In genomic region chr16:87740909-87741424, GRCh38 we compare ENCODE assay signal across 12 cellular contexts. TPM values are rescaled to one million over a fixed set of nuclear protein-coding genes. Genes with fewer than 3 reads are reported as not detected.
DNase-seq lines count a peak whose midpoint lies in the region; ATAC-seq and TF ChIP-seq lines count a peak whose summit lies in the region.
"Had no signal": no experiment of that assay in that cellular context is flagged by ENCODE, and none has a peak within 500 bp of the region (broad histone marks: within the 10 kb centered on the region; RNA-seq: fewer than 3 reads in every experiment).

No MANE protein-coding gene starts in this region.

- peak overlapping the region; percentile 1 for H3K27ac Mint-ChIP-seq in activated T-helper 1 cell treated with anti-CD3 and anti-CD28 coated beads, Interleukin-12 subunit alpha, Interleukin-12 subunit beta, Interleukin-2, Interleukin-4 antibody, amounts not matched to agents 30 ng/mL and 10 ng/mL and 1 ng/mL, durations not matched to agents 14 hours and 24 hours and 36 hours

- peak overlapping the region in 1 of 2 donors; percentile 52 for H3K27ac ChIP-seq in ovary
- H3K27ac ChIP-seq: SJCRH30 had no signal

- no peaks in the 10 kb centered on the region for H3K9me3 ChIP-seq in ovary
- H3K9me3 ChIP-seq: SJCRH30 had no signal

- TF ChIP-seq POLR2A in ovary (IDR thresholded peaks at IDR 0.05), result no peak

- WGBS in ovary, 3 donors, result 28 to 33% (median 28%) methylated on average over 11 of the region's 11 CpGs

- peaks cover 21% of the 10 kb centered on the region for H3K36me3 Mint-ChIP-seq in activated T-helper 1 cell treated with anti-CD3 and anti-CD28 coated beads, Interleukin-12 subunit alpha, Interleukin-12 subunit beta, Interleukin-2, Interleukin-4 antibody, amounts not matched to agents 30 ng/mL and 10 ng/mL and 1 ng/mL, durations not matched to agents 14 hours and 24 hours and 36 hours (ENCODE audit: low read depth)

- H3K4me3 Mint-ChIP-seq in activated T-helper 1 cell treated with anti-CD3 and anti-CD28 coated beads, Interleukin-12 subunit alpha, Interleukin-12 subunit beta, Interleukin-2, Interleukin-4 antibody, amounts not matched to agents 30 ng/mL and 10 ng/mL and 1 ng/mL, durations not matched to agents 14 hours and 24 hours and 36 hours, result no peak overlapping the region
- H3K4me3 Mint-ChIP-seq: effector memory CD8-positive, alpha-beta T cell had no signal

- intact Hi-C loops in activated T-helper 1 cell treated with anti-CD3 and anti-CD28 coated beads, Interleukin-12 subunit alpha, Interleukin-12 subunit beta, Interleukin-2, Interleukin-4 antibody, amounts not matched to agents 30 ng/mL and 10 ng/mL and 1 ng/mL, durations not matched to agents 14 hours and 24 hours and 36 hours (cut with micrococcal nuclease), result no loop called here
- intact Hi-C loops in ovary (cut with DNase I), result loop anchor here in 1 of 4 donors (10.0 kb wide), 1 partner anchor 56 kb away; no protein-coding TSS in a partner anchor

- no peaks in the 10 kb centered on the region for H3K36me3 ChIP-seq in ovary

- TF ChIP-seq CTCF in ovary (IDR thresholded peaks at IDR 0.05), result no peak

- peak; percentile 40 for DNase-seq in GM03348 (ENCODE audit: low spot score)
- DNase-seq in activated T-helper 1 cell treated with anti-CD3 and anti-CD28 coated beads, Interleukin-12 subunit alpha, Interleukin-12 subunit beta, Interleukin-2, Interleukin-4 antibody, amounts not matched to agents 30 ng/mL and 10 ng/mL and 1 ng/mL, durations not matched to agents 14 hours and 24 hours and 36 hours (ENCODE audit: low spot score), result no peak
- peak; percentile 91 for DNase-seq in globus pallidus (ENCODE audit: low spot score)
- peak in 3 of 5 donors; percentile 29 to 65 (median 65) for DNase-seq in ovary
- DNase-seq in activated naive CD4-positive, alpha-beta T cell (lab: John Stamatoyannopoulos, UW), result no peak
- no peak for DNase-seq in kidney glomerular epithelial cell (lab: John Stamatoyannopoulos, UW)
- DNase-seq: aorta; effector memory CD8-positive, alpha-beta T cell; NCI-H146; SJCRH30 had no signal

- no peaks in the 10 kb centered on the region for H3K27me3 ChIP-seq in ovary
- H3K27me3 ChIP-seq: SJCRH30 had no signal

- H3K4me3 ChIP-seq in ovary, result no peak overlapping the region
- H3K4me3 ChIP-seq: K562, SJCRH30 had no signal

- H3K4me1 Mint-ChIP-seq in activated T-helper 1 cell treated with anti-CD3 and anti-CD28 coated beads, Interleukin-12 subunit alpha, Interleukin-12 subunit beta, Interleukin-2, Interleukin-4 antibody, amounts not matched to agents 30 ng/mL and 10 ng/mL and 1 ng/mL, durations not matched to agents 14 hours and 24 hours and 36 hours (ENCODE audit: low read depth), result peaks cover 3% of the 10 kb centered on the region

- no peak for TF ChIP-seq EP300 in ovary (IDR thresholded peaks at IDR 0.05)

- ATAC-seq in GM18519 (IDR thresholded peaks at IDR 0.05; ENCODE audit: low FRiP score, unreplicated experiment), result no peak
- ATAC-seq: effector memory CD8-positive, alpha-beta T cell; K562 had no signal

- H3K4me1 ChIP-seq in ovary (ENCODE audit: insufficient read depth), result peaks cover 5% of the 10 kb centered on the region
- H3K4me1 ChIP-seq: SJCRH30 had no signal

- no peaks in the 10 kb centered on the region for H3K9me3 Mint-ChIP-seq in activated T-helper 1 cell treated with anti-CD3 and anti-CD28 coated beads, Interleukin-12 subunit alpha, Interleukin-12 subunit beta, Interleukin-2, Interleukin-4 antibody, amounts not matched to agents 30 ng/mL and 10 ng/mL and 1 ng/mL, durations not matched to agents 14 hours and 24 hours and 36 hours
- H3K9me3 Mint-ChIP-seq: effector memory CD8-positive, alpha-beta T cell had no signal

- no peaks in the 10 kb centered on the region for H3K27me3 Mint-ChIP-seq in activated T-helper 1 cell treated with anti-CD3 and anti-CD28 coated beads, Interleukin-12 subunit alpha, Interleukin-12 subunit beta, Interleukin-2, Interleukin-4 antibody, amounts not matched to agents 30 ng/mL and 10 ng/mL and 1 ng/mL, durations not matched to agents 14 hours and 24 hours and 36 hours (ENCODE audit: insufficient read depth)
- H3K27me3 Mint-ChIP-seq: effector memory CD8-positive, alpha-beta T cell had no signal

RNA-seq across cellular contexts. Expression of gene KLHDC4, which starts 24.8 kb away (rescaled TPM):
- total RNA-seq in activated T-helper 1 cell treated with anti-CD3 and anti-CD28 coated beads, Interleukin-12 subunit alpha, Interleukin-12 subunit beta, Interleukin-2, Interleukin-4 antibody, amounts not matched to agents 30 ng/mL and 10 ng/mL and 1 ng/mL, durations not matched to agents 14 hours and 24 hours and 36 hours, result 85.6 and 93.7 TPM in 2 replicates
- total RNA-seq in ovary, result 10 to 100 TPM; 24.1 to 35.9 (median 30.5) TPM
- polyA plus RNA-seq in ovary, result 10 to 100 TPM; 16.2 to 22.7 TPM

Comparison
In these comparisons a context has a peak if more than half of its experiments do, and no peak if none do; other contexts are left out.
1. DNase-seq: peak in GM03348 (single experiment), globus pallidus (single experiment) and ovary (3 of 5); none in activated T-helper 1 cell treated with anti-CD3 and anti-CD28 coated beads, Interleukin-12 subunit alpha, Interleukin-12 subunit beta, Interleukin-2, Interleukin-4 antibody, amounts not matched to agents 30 ng/mL and 10 ng/mL and 1 ng/mL, durations not matched to agents 14 hours and 24 hours and 36 hours (single experiment), activated naive CD4-positive, alpha-beta T cell (0 of 4) and kidney glomerular epithelial cell (single experiment).